10 cellular contexts compared by ENCODE assay signal in genomic region chr9:79812099-79812498, GRCh38.
DNase-seq lines count a peak whose midpoint lies in the region; ATAC-seq and TF ChIP-seq lines count a peak whose summit lies in the region.
"Had no signal": no experiment of that assay in that cellular context is flagged by ENCODE, and none has a peak within 500 bp of the region (broad histone marks: within the 10 kb centered on the region; RNA-seq: fewer than 3 reads in every experiment).

No MANE protein-coding gene starts in this region.

- CTCF ChIA-PET in WTC11 (lab: Charles Lee): no interaction called here

- H3K36me3 Mint-ChIP-seq in activated T-cell treated with anti-CD3 and anti-CD28 coated beads, Interleukin-2, amount 50 U/mL, for 24 hours (ENCODE audit: low read depth): no peaks in the 10 kb centered on the region
- no peaks in the 10 kb centered on the region for H3K36me3 Mint-ChIP-seq in WTC11
- H3K36me3 Mint-ChIP-seq in stimulated activated effector memory CD8-positive, alpha-beta T cell treated with anti-CD3 and anti-CD28 coated beads, Interleukin-12 subunit alpha, Interleukin-12 subunit beta, amount 100 ng/mL, for 72 hours: no peaks in the 10 kb centered on the region

- intact Hi-C loops in posterior cingulate gyrus (cut with DNase I): no loop called here

- H3K4me1 Mint-ChIP-seq in activated T-cell treated with anti-CD3 and anti-CD28 coated beads, Interleukin-2, amount 50 U/mL, for 24 hours (ENCODE audit: low read depth): peaks cover 28% of the 10 kb centered on the region
- H3K4me1 Mint-ChIP-seq in WTC11: peaks cover 51% of the 10 kb centered on the region
- peaks cover 24% of the 10 kb centered on the region for H3K4me1 Mint-ChIP-seq in stimulated activated effector memory CD8-positive, alpha-beta T cell treated with anti-CD3 and anti-CD28 coated beads, Interleukin-12 subunit alpha, Interleukin-12 subunit beta, amount 100 ng/mL, for 72 hours

- TF ChIP-seq CTCF in WTC11 (IDR thresholded peaks at IDR 0.05): no peak

- no peaks in the 10 kb centered on the region for H3K27me3 Mint-ChIP-seq in activated T-cell treated with anti-CD3 and anti-CD28 coated beads, Interleukin-2, amount 50 U/mL, for 24 hours
- no peaks in the 10 kb centered on the region for H3K27me3 Mint-ChIP-seq in WTC11 (ENCODE audit: low read depth)

- peak; percentile 29 for ATAC-seq in HG02759 (IDR thresholded peaks at IDR 0.05; ENCODE audit: unreplicated experiment)
- no peak for ATAC-seq in WTC11
- ATAC-seq in stimulated activated effector memory CD8-positive, alpha-beta T cell treated with anti-CD3 and anti-CD28 coated beads, Interleukin-12 subunit alpha, Interleukin-12 subunit beta, amount 100 ng/mL, for 72 hours: peak; percentile 50

- no peak for DNase-seq in activated T-cell treated with anti-CD3 and anti-CD28 coated beads, Interleukin-2, amount 50 U/mL, for 24 hours
- DNase-seq in activated T-cell treated with anti-CD3 and anti-CD28 coated beads for 4 hours: no peak
- no peak for DNase-seq in WTC11 (ENCODE audit: low spot score)
- DNase-seq in stimulated activated effector memory CD8-positive, alpha-beta T cell treated with anti-CD3 and anti-CD28 coated beads, Interleukin-12 subunit alpha, Interleukin-12 subunit beta, amount 100 ng/mL, for 72 hours (ENCODE audit: low spot score in 2 of 2): no peak
- DNase-seq in posterior cingulate gyrus: no peak
- DNase-seq in NCI-H187 (lab: John Stamatoyannopoulos, UW): no peak
- DNase-seq in NCI-H146 treated with DMSO at 0.1 percent for 48 hours (lab: John Stamatoyannopoulos, UW; ENCODE audit: unreplicated experiment): no peak
- DNase-seq: NCI-H1436; stimulated activated CD4-positive, alpha-beta T cell treated with anti-CD3 and anti-CD28 coated beads, Interleukin-12 subunit alpha, Interleukin-12 subunit beta, amount 100 ng/mL, for 4 hours had no signal

- peak overlapping the region; percentile 60 for H3K4me3 Mint-ChIP-seq in activated T-cell treated with anti-CD3 and anti-CD28 coated beads, Interleukin-2, amount 50 U/mL, for 24 hours
- H3K4me3 Mint-ChIP-seq in WTC11: no peak overlapping the region
- peak overlapping the region; percentile 56 for H3K4me3 Mint-ChIP-seq in stimulated activated effector memory CD8-positive, alpha-beta T cell treated with anti-CD3 and anti-CD28 coated beads, Interleukin-12 subunit alpha, Interleukin-12 subunit beta, amount 100 ng/mL, for 72 hours

- H3K9me3 Mint-ChIP-seq in activated T-cell treated with anti-CD3 and anti-CD28 coated beads, Interleukin-2, amount 50 U/mL, for 24 hours: no peaks in the 10 kb centered on the region
- H3K9me3 Mint-ChIP-seq in WTC11: no peaks in the 10 kb centered on the region
- H3K9me3 Mint-ChIP-seq in stimulated activated effector memory CD8-positive, alpha-beta T cell treated with anti-CD3 and anti-CD28 coated beads, Interleukin-12 subunit alpha, Interleukin-12 subunit beta, amount 100 ng/mL, for 72 hours: no peaks in the 10 kb centered on the region

- peak overlapping the region; percentile 71 for H3K27ac Mint-ChIP-seq in activated T-cell treated with anti-CD3 and anti-CD28 coated beads, Interleukin-2, amount 50 U/mL, for 24 hours
- H3K27ac Mint-ChIP-seq in WTC11: peak overlapping the region; percentile 43
- H3K27ac Mint-ChIP-seq in stimulated activated effector memory CD8-positive, alpha-beta T cell treated with anti-CD3 and anti-CD28 coated beads, Interleukin-12 subunit alpha, Interleukin-12 subunit beta, amount 100 ng/mL, for 72 hours: peak overlapping the region; percentile 56

- POLR2A ChIA-PET in WTC11 (lab: Charles Lee): no interaction called here

TF ChIP-seq in WTC11, 78 proteins besides CTCF, POLR2A, EP300 and RAD21:
- TF ChIP-seq GRHL2 (CRISPR knock-in tag; IDR thresholded peaks at IDR 0.05; ENCODE audit: insufficient replicate concordance, severe bottlenecking): no peak
- TF ChIP-seq, protein P1, sequence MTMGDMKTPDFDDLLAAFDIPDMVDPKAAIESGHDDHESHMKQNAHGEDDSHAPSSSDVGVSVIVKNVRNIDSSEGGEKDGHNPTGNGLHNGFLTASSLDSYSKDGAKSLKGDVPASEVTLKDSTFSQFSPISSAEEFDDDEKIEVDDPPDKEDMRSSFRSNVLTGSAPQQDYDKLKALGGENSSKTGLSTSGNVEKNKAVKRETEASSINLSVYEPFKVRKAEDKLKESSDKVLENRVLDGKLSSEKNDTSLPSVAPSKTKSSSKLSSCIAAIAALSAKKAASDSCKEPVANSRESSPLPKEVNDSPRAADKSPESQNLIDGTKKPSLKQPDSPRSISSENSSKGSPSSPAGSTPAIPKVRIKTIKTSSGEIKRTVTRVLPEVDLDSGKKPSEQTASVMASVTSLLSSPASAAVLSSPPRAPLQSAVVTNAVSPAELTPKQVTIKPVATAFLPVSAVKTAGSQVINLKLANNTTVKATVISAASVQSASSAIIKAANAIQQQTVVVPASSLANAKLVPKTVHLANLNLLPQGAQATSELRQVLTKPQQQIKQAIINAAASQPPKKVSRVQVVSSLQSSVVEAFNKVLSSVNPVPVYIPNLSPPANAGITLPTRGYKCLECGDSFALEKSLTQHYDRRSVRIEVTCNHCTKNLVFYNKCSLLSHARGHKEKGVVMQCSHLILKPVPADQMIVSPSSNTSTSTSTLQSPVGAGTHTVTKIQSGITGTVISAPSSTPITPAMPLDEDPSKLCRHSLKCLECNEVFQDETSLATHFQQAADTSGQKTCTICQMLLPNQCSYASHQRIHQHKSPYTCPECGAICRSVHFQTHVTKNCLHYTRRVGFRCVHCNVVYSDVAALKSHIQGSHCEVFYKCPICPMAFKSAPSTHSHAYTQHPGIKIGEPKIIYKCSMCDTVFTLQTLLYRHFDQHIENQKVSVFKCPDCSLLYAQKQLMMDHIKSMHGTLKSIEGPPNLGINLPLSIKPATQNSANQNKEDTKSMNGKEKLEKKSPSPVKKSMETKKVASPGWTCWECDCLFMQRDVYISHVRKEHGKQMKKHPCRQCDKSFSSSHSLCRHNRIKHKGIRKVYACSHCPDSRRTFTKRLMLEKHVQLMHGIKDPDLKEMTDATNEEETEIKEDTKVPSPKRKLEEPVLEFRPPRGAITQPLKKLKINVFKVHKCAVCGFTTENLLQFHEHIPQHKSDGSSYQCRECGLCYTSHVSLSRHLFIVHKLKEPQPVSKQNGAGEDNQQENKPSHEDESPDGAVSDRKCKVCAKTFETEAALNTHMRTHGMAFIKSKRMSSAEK (CRISPR knock-in tag; IDR thresholded peaks at IDR 0.05; ENCODE audit: borderline replicate concordance): no peak
